32 cellular contexts compared by ENCODE assay signal in the genomic region with DNA sequence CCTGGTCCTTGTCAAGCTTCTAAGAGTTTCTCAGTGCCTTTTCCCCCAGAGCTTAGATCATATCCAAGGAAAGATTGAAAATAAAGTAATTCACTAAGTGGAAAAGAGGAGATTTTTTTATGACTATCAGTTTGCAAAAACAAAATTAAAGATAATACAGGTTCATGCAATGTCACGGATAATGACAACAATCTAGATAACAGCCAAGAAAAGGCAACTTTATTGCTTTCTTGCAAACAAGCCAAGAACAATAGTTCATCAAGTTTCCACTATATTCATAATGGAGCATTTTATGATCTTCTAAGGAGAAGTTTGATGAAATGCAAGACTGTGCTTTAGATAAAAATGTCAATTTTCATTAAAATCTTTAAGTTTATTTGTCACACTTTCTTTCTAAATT. TPM values are rescaled to one million over a fixed set of nuclear protein-coding genes. Genes with fewer than 3 reads are reported as not detected.
"Had no signal": no experiment of that assay in that cellular context is flagged by ENCODE, and none has a peak within 500 bp of the region (broad histone marks: within the 10 kb centered on the region; RNA-seq: fewer than 3 reads in every experiment).

No MANE protein-coding gene starts in this region.

- H3K27ac ChIP-seq: ascending aorta, brain microvascular endothelial cell, coronary artery, dorsolateral prefrontal cortex, foreskin keratinocyte, gastrocnemius medialis, heart left ventricle, WERI-Rb-1 had no signal

- H3K27me3 ChIP-seq: ascending aorta, brain microvascular endothelial cell, gastrocnemius medialis, heart left ventricle had no signal

- H3K4me3 Mint-ChIP-seq: activated B cell treated with CpG ODN at 0.5 μM for 24 hours; activated CD8-positive, alpha-beta T cell treated with anti-CD3 and anti-CD28 coated beads for 36 hours; activated naive CD4-positive, alpha-beta T cell treated with anti-CD3 and anti-CD28 coated beads for 36 hours; activated naive CD4-positive, alpha-beta T cell treated with anti-CD3 and anti-CD28 coated beads, Interleukin-2, amount 50 U/mL, for 24 hours; activated naive CD8-positive, alpha-beta T cell treated with anti-CD3 and anti-CD28 coated beads, Interleukin-2, amount 10 ng/mL, durations not matched to agents 7 days and 5 days; activated T-helper 1 cell treated with anti-CD3 and anti-CD28 coated beads, Interleukin-12 subunit alpha, Interleukin-12 subunit beta, Interleukin-2, Interleukin-4 antibody, amounts not matched to agents 30 ng/mL and 10 ng/mL and 1 ng/mL, durations not matched to agents 14 hours and 24 hours and 36 hours; central memory CD8-positive, alpha-beta T cell; dendritic cell treated with granulocyte-macrophage colony-stimulating factor and Interleukin-4, amounts not matched to agents 40 ng/mL and 50 ng/mL, for 4 days; effector memory CD8-positive, alpha-beta T cell; T-cell; T-helper 1 cell treated with Interleukin-12 subunit alpha and Interleukin-12 subunit beta and Interleukin-4 antibody, amounts not matched to agents 30 μg/mL and 1 μg/mL, for 36 hours had no signal

- ATAC-seq: activated CD4-positive, CD25-positive, alpha-beta regulatory T cell treated with anti-CD3 and anti-CD28 coated beads, Interleukin-2, amount 50 U/mL, for 24 hours; activated CD8-positive, alpha-beta T cell treated with anti-CD3 and anti-CD28 coated beads for 36 hours; effector memory CD8-positive, alpha-beta T cell; esophagus mucosa; foreskin keratinocyte; gastrocnemius medialis; heart left ventricle; T-cell had no signal

- H3K9me3 ChIP-seq: ascending aorta, gastrocnemius medialis, heart left ventricle had no signal

- H3K36me3 Mint-ChIP-seq: activated naive CD4-positive, alpha-beta T cell treated with anti-CD3 and anti-CD28 coated beads, Interleukin-2, amount 50 U/mL, for 24 hours; activated naive CD8-positive, alpha-beta T cell treated with anti-CD3 and anti-CD28 coated beads, Interleukin-2, amount 10 ng/mL, durations not matched to agents 7 days and 5 days; T-cell had no signal

- H3K4me1 ChIP-seq: foreskin keratinocyte, gastrocnemius medialis had no signal

- H3K4me3 ChIP-seq: ascending aorta, coronary artery, dorsolateral prefrontal cortex, gastrocnemius medialis, heart left ventricle had no signal

- H3K36me3 ChIP-seq: ascending aorta, brain microvascular endothelial cell, gastrocnemius medialis, heart left ventricle, WERI-Rb-1 had no signal

- DNase-seq: activated B cell treated with CpG ODN at 0.5 μM for 24 hours; activated CD4-positive, alpha-beta T cell treated with anti-CD3 and anti-CD28 coated beads for 48 hours; activated CD4-positive, alpha-beta T cell treated with anti-CD3 and anti-CD28 coated beads, Interleukin-2, amount 50 U/mL, for 1 hour; activated CD4-positive, alpha-beta T cell treated with anti-CD3 and anti-CD28 coated beads, Interleukin-2, amount 50 U/mL, for 48 hours; activated CD8-positive, alpha-beta memory T cell treated with anti-CD3 and anti-CD28 coated beads for 24 hours; activated CD8-positive, alpha-beta T cell treated with anti-CD3 and anti-CD28 coated beads for 36 hours; activated effector memory CD4-positive, alpha-beta T cell treated with anti-CD3 and anti-CD28 coated beads, Interleukin-2, amount 50 U/mL, for 16 hours; activated naive CD4-positive, alpha-beta T cell treated with anti-CD3 and anti-CD28 coated beads for 36 hours; activated naive CD8-positive, alpha-beta T cell treated with anti-CD3 and anti-CD28 coated beads, Interleukin-2, amount 10 ng/mL, durations not matched to agents 7 days and 5 days; activated T-cell treated with anti-CD3 and anti-CD28 coated beads, Interleukin-2, amount 50 U/mL, for 1 hour; activated T-cell treated with anti-CD3 and anti-CD28 coated beads, Interleukin-2, amount 50 U/mL, for 48 hours; brain microvascular endothelial cell; dorsolateral prefrontal cortex; effector memory CD8-positive, alpha-beta T cell; foreskin keratinocyte; gastrocnemius medialis; glutamatergic neuron; heart left ventricle; SW 1271; T-cell; T1000; WERI-Rb-1 had no signal

- H3K4me1 Mint-ChIP-seq: activated B cell treated with CpG ODN at 0.5 μM for 24 hours; activated naive CD4-positive, alpha-beta T cell treated with anti-CD3 and anti-CD28 coated beads, Interleukin-2, amount 50 U/mL, for 24 hours; activated naive CD8-positive, alpha-beta T cell treated with anti-CD3 and anti-CD28 coated beads, Interleukin-2, amount 10 ng/mL, durations not matched to agents 7 days and 5 days; central memory CD8-positive, alpha-beta T cell; T-cell had no signal

- H3K27ac Mint-ChIP-seq: activated B cell treated with CpG ODN at 0.5 μM for 24 hours; activated CD8-positive, alpha-beta T cell treated with anti-CD3 and anti-CD28 coated beads for 36 hours; activated naive CD4-positive, alpha-beta T cell treated with anti-CD3 and anti-CD28 coated beads for 36 hours; activated naive CD4-positive, alpha-beta T cell treated with anti-CD3 and anti-CD28 coated beads, Interleukin-2, amount 50 U/mL, for 24 hours; activated naive CD8-positive, alpha-beta T cell treated with anti-CD3 and anti-CD28 coated beads, Interleukin-2, amount 10 ng/mL, durations not matched to agents 7 days and 5 days; activated T-helper 1 cell treated with anti-CD3 and anti-CD28 coated beads, Interleukin-12 subunit alpha, Interleukin-12 subunit beta, Interleukin-2, Interleukin-4 antibody, amounts not matched to agents 30 ng/mL and 10 ng/mL and 1 ng/mL, durations not matched to agents 14 hours and 24 hours and 36 hours; activated T-helper 2 cell treated with anti-CD3 and anti-CD28 coated beads, Interferon-gamma antibody, Interleukin-2, Interleukin-4, amounts not matched to agents 10 μg/mL and 5 μg/mL and 100 μg/mL, durations not matched to agents 14 hours and 24 hours and 36 hours; dendritic cell treated with granulocyte-macrophage colony-stimulating factor and Interleukin-4, amounts not matched to agents 40 ng/mL and 50 ng/mL, for 4 days; effector memory CD8-positive, alpha-beta T cell; T-cell; T-helper 1 cell treated with Interleukin-12 subunit alpha and Interleukin-12 subunit beta and Interleukin-4 antibody, amounts not matched to agents 30 μg/mL and 1 μg/mL, for 36 hours had no signal

- H3K9me3 Mint-ChIP-seq: activated B cell treated with CpG ODN at 0.5 μM for 24 hours; activated CD8-positive, alpha-beta T cell treated with anti-CD3 and anti-CD28 coated beads for 36 hours; activated naive CD4-positive, alpha-beta T cell treated with anti-CD3 and anti-CD28 coated beads for 36 hours; activated naive CD4-positive, alpha-beta T cell treated with anti-CD3 and anti-CD28 coated beads, Interleukin-2, amount 50 U/mL, for 24 hours; activated naive CD8-positive, alpha-beta T cell treated with anti-CD3 and anti-CD28 coated beads, Interleukin-2, amount 10 ng/mL, durations not matched to agents 7 days and 5 days; activated T-helper 1 cell treated with anti-CD3 and anti-CD28 coated beads, Interleukin-12 subunit alpha, Interleukin-12 subunit beta, Interleukin-2, Interleukin-4 antibody, amounts not matched to agents 30 ng/mL and 10 ng/mL and 1 ng/mL, durations not matched to agents 14 hours and 24 hours and 36 hours; activated T-helper 2 cell treated with anti-CD3 and anti-CD28 coated beads, Interferon-gamma antibody, Interleukin-2, Interleukin-4, amounts not matched to agents 10 μg/mL and 5 μg/mL and 100 μg/mL, durations not matched to agents 14 hours and 24 hours and 36 hours; central memory CD8-positive, alpha-beta T cell; dendritic cell treated with granulocyte-macrophage colony-stimulating factor and Interleukin-4, amounts not matched to agents 40 ng/mL and 50 ng/mL, for 4 days; effector memory CD8-positive, alpha-beta T cell; T-cell; T-helper 1 cell treated with Interleukin-12 subunit alpha and Interleukin-12 subunit beta and Interleukin-4 antibody, amounts not matched to agents 30 μg/mL and 1 μg/mL, for 36 hours had no signal

RNA-seq across cellular contexts. Expression of gene NRP1, which starts 53.9 kb away (rescaled TPM):
- total RNA-seq: activated B cell treated with CpG ODN at 0.5 μM for 24 hours had no signal
